In genomic region chr4:23763559-23763958, GRCh38 we compare ENCODE assay signal across 23 cellular contexts.
DNase-seq lines count a peak whose midpoint lies in the region; ATAC-seq, FAIRE-seq and TF ChIP-seq lines count a peak whose summit lies in the region.
"Had no signal": no experiment of that assay in that cellular context is flagged by ENCODE, and none has a peak within 500 bp of the region (broad histone marks: within the 10 kb centered on the region; RNA-seq: fewer than 3 reads in every experiment).

No MANE protein-coding gene starts in this region.

- H3K27ac ChIP-seq in right lobe of liver (no peak overlapping the region), small intestine (ENCODE audit: low read depth in 1 of 2, low read length in 1 of 2) (peak overlapping the region in 1 of 2 donors; percentile 65), H9 (ENCODE audit: insufficient read length, low read depth, low read length) (no peak overlapping the region), left ventricle myocardium inferior (replicated peaks) (no peak overlapping the region)
- H3K27ac ChIP-seq: HL-60 had no signal

- 40% methylated on average over 3 of the region's 3 CpGs for WGBS in right lobe of liver (ENCODE audit: insufficient coverage, low coverage, low lambda C conversion rate, missing lambda C conversion rate)
- 24 to 40% (median 24%) methylated on average over 3 of the region's 3 CpGs for WGBS in small intestine, 3 donors
- no CpG with 5 or more reads among the region's 3 CpGs for WGBS in H9 (ENCODE audit: extremely low coverage, insufficient read length, low lambda C conversion rate)

- H2AFZ ChIP-seq in H9 (ENCODE audit: low read length): no peak overlapping the region
- H2AFZ ChIP-seq: GM23338 had no signal

- no peak overlapping the region for H2AK5ac ChIP-seq in H9 (ENCODE audit: insufficient read length, low read length)

- H4K8ac ChIP-seq in H9 (replicated peaks; ENCODE audit: insufficient read length, low read depth, low read length): no peak overlapping the region

- H3K27me3 ChIP-seq in right lobe of liver (no peaks in the 10 kb centered on the region), small intestine (ENCODE audit: control insufficient read depth in 2 of 2, insufficient read depth in 2 of 2, low read length in 2 of 2) (no peaks in the 10 kb centered on the region), H9 (ENCODE audit: insufficient read depth, low read length) (no peaks in the 10 kb centered on the region), left ventricle myocardium inferior (ENCODE audit: low read depth) (no peaks in the 10 kb centered on the region)
- H3K27me3 ChIP-seq: BE2C had no signal

- H3K9me3 ChIP-seq in right lobe of liver (no peaks in the 10 kb centered on the region), small intestine (ENCODE audit: control insufficient read depth, low read depth) (no peaks in the 10 kb centered on the region), H9 (ENCODE audit: control insufficient read depth, low read depth, low read length) (no peaks in the 10 kb centered on the region), left ventricle myocardium inferior (replicated peaks) (no peaks in the 10 kb centered on the region)
- H3K9me3 ChIP-seq: BE2C, Caco-2 had no signal

- 0 out of 5 replicates have a peak, but pooled peaks cover 0 to 3% of the 10 kb centered on the region in 2 experiments for H3K9me3 Mint-ChIP-seq in H9
- H3K9me3 Mint-ChIP-seq in activated CD4-positive, alpha-beta T cell treated with anti-CD3 and anti-CD28 coated beads, Interleukin-2, amount 10 ng/mL, durations not matched to agents 7 days and 5 days: no peaks in the 10 kb centered on the region
- H3K9me3 Mint-ChIP-seq: GM23338 had no signal

- no peak overlapping the region for H3T11ph ChIP-seq in H9 (ENCODE audit: low read length)

- no peaks in the 10 kb centered on the region for H3K23me2 ChIP-seq in H9 (ENCODE audit: insufficient read length, low read depth, low read length, poor library complexity, severe bottlenecking)

- H3K9ac ChIP-seq in H9 (ENCODE audit: extremely low read depth, insufficient read length, low read length): no peak overlapping the region

- H3K4me1 ChIP-seq in right lobe of liver (peaks cover 0 to 38% (median 8%) of the 10 kb centered on the region in 4 donors), small intestine (ENCODE audit: control insufficient read depth in 2 of 2, insufficient read depth in 1 of 2, low read depth in 1 of 2, low read length in 1 of 2) (peaks cover 0 to 2% of the 10 kb centered on the region in 2 donors), H9 (ENCODE audit: insufficient read depth, low read length) (no peaks in the 10 kb centered on the region; the same call in 1 of the 2 replicates), left ventricle myocardium inferior (no peaks in the 10 kb centered on the region)
- H3K4me1 ChIP-seq: BE2C, Caco-2 had no signal

- peaks cover 5 to 7% of the 10 kb centered on the region in 2 experiments; a peak in 2 of 4 replicates for H3K4me1 Mint-ChIP-seq in H9
- H3K4me1 Mint-ChIP-seq in activated CD4-positive, alpha-beta T cell treated with anti-CD3 and anti-CD28 coated beads, Interleukin-2, amount 10 ng/mL, durations not matched to agents 7 days and 5 days: no peaks in the 10 kb centered on the region

- CTCF ChIA-PET in activated CD4-positive, alpha-beta T cell treated with anti-CD3 and anti-CD28 coated beads, Interleukin-2, amount 10 ng/mL, durations not matched to agents 7 days and 5 days (lab: Charles Lee): no interaction called here

- intact Hi-C loops in left colon (cut with DNase I, micrococcal nuclease) (no loop called here), right lobe of liver (cut with DNase I) (no loop called here), left ventricle myocardium inferior (cut with micrococcal nuclease) (no loop called here)

- no peaks in the 10 kb centered on the region for H3K79me2 ChIP-seq in H9 (ENCODE audit: insufficient read depth, low read length)

- POLR2A ChIA-PET in activated CD4-positive, alpha-beta T cell treated with anti-CD3 and anti-CD28 coated beads, Interleukin-2, amount 10 ng/mL, durations not matched to agents 7 days and 5 days (lab: Charles Lee): no interaction called here

- H2BK5ac ChIP-seq in H9 (ENCODE audit: insufficient read length, low read length): no peak overlapping the region

- H3K27ac Mint-ChIP-seq in H9: no peak overlapping the region
- H3K27ac Mint-ChIP-seq in activated CD4-positive, alpha-beta T cell treated with anti-CD3 and anti-CD28 coated beads, Interleukin-2, amount 10 ng/mL, durations not matched to agents 7 days and 5 days: no peak overlapping the region
- H3K27ac Mint-ChIP-seq: CD4-positive, alpha-beta T cell; GM23338; HFFc6 had no signal

- H3K4me2 ChIP-seq in H9 (ENCODE audit: insufficient read depth, insufficient read length, low read length): no peak overlapping the region
- H3K4me2 ChIP-seq: GM23338 had no signal

- no peak overlapping the region for H2BK120ac ChIP-seq in H9 (ENCODE audit: low read depth, low read length, poor library complexity, severe bottlenecking)

- H3K36me3 Mint-ChIP-seq in H9 (ENCODE audit: insufficient read depth in 1 of 3, low read depth in 3 of 3): no peaks in the 10 kb centered on the region
- H3K36me3 Mint-ChIP-seq in activated CD4-positive, alpha-beta T cell treated with anti-CD3 and anti-CD28 coated beads, Interleukin-2, amount 10 ng/mL, durations not matched to agents 7 days and 5 days (ENCODE audit: low read depth): no peaks in the 10 kb centered on the region

- ATAC-seq in left colon: peak; percentile 84
- peak; percentile 90 to 92 (median 91) for ATAC-seq in right lobe of liver
- ATAC-seq: GM23338, HCT116 had no signal

- no peak overlapping the region for H3K18ac ChIP-seq in H9 (ENCODE audit: insufficient read length, low read depth, low read length)

- TF ChIP-seq CTCF in right lobe of liver (IDR thresholded peaks at IDR 0.05) (no peak), H9 (conservative IDR thresholded peaks at IDR 0.05) (no peak), left ventricle myocardium inferior (IDR thresholded peaks at IDR 0.05; ENCODE audit: borderline replicate concordance) (no peak)

- H2BK15ac ChIP-seq in H9 (ENCODE audit: low read depth, low read length): no peak overlapping the region

- no peak overlapping the region for H4K91ac ChIP-seq in H9 (ENCODE audit: insufficient read length, low read depth, low read length)

- no peaks in the 10 kb centered on the region for H4K20me1 ChIP-seq in H9 (ENCODE audit: control insufficient read depth, insufficient read depth, insufficient read length)

- no peak overlapping the region for H3K56ac ChIP-seq in H9 (ENCODE audit: insufficient read length, low read depth, low read length)

- no peak overlapping the region for H3K14ac ChIP-seq in H9 (ENCODE audit: insufficient read depth, low read length)

- H3K4ac ChIP-seq in H9 (ENCODE audit: low read depth, low read length): no peak overlapping the region

- no peak overlapping the region for H2BK12ac ChIP-seq in H9 (ENCODE audit: insufficient read length, low read depth, low read length)

- H3K4me3 ChIP-seq in right lobe of liver (no peak overlapping the region), small intestine (ENCODE audit: low read depth in 1 of 2, low read length in 2 of 2) (no peak overlapping the region), left ventricle myocardium inferior (no peak overlapping the region)
- H3K4me3 ChIP-seq: GM23338 had no signal

- H3K27me3 Mint-ChIP-seq in H9 (ENCODE audit: low read depth): no peaks in the 10 kb centered on the region
- H3K27me3 Mint-ChIP-seq in activated CD4-positive, alpha-beta T cell treated with anti-CD3 and anti-CD28 coated beads, Interleukin-2, amount 10 ng/mL, durations not matched to agents 7 days and 5 days: no peaks in the 10 kb centered on the region
- H3K27me3 Mint-ChIP-seq: CD4-positive, alpha-beta T cell had no signal

- H4K5ac ChIP-seq in H9 (ENCODE audit: insufficient read length, low read depth, low read length): no peak overlapping the region

- no peaks in the 10 kb centered on the region for H3K79me1 ChIP-seq in H9 (ENCODE audit: insufficient read depth, low read depth, low read length, poor library complexity, severe bottlenecking)

- no peaks in the 10 kb centered on the region for H3K36me3 ChIP-seq in right lobe of liver
- H3K36me3 ChIP-seq in small intestine (ENCODE audit: control insufficient read depth in 2 of 2, insufficient read depth in 2 of 2, low read length in 2 of 2): no peaks in the 10 kb centered on the region
- H3K36me3 ChIP-seq in left ventricle myocardium inferior: no peaks in the 10 kb centered on the region
- H3K36me3 ChIP-seq: BE2C had no signal

- no peak overlapping the region for H3K4me3 Mint-ChIP-seq in H9
- H3K4me3 Mint-ChIP-seq in activated CD4-positive, alpha-beta T cell treated with anti-CD3 and anti-CD28 coated beads, Interleukin-2, amount 10 ng/mL, durations not matched to agents 7 days and 5 days: no peak overlapping the region
- H3K4me3 Mint-ChIP-seq: CD4-positive, alpha-beta T cell; GM23338; HFFc6 had no signal

- DNase-seq in left colon: no peak
- DNase-seq in right lobe of liver: peak in 2 of 3 donors; percentile 54 to 60
- peak; percentile 92 for DNase-seq in small intestine
- no peak for DNase-seq in H9
- DNase-seq in left ventricle myocardium inferior: no peak
- DNase-seq in activated CD4-positive, alpha-beta T cell treated with anti-CD3 and anti-CD28 coated beads, Interleukin-2, amount 10 ng/mL, durations not matched to agents 7 days and 5 days: no peak
- DNase-seq: ACHN; BE2C; C1 segment of cervical spinal cord; Caco-2; CD4-positive, alpha-beta T cell; DMS153; DMS79; GDM1; HFFc6; IMR-90 had no signal

- FAIRE-seq in small intestine (lab: Jason Lieb, UNC): no peak
- FAIRE-seq: A204.1, GM12892, GM18507, H54 had no signal

- no peak overlapping the region for H3K23ac ChIP-seq in H9 (ENCODE audit: insufficient read length, low read depth, low read length)

- no peak for TF ChIP-seq POLR2A in right lobe of liver (IDR thresholded peaks at IDR 0.05)

- H2BK20ac ChIP-seq in H9 (ENCODE audit: low read depth, low read length, poor library complexity, severe bottlenecking): no peak overlapping the region

Comparison
In these comparisons a context has a peak if more than half of its experiments do, and no peak if none do; other contexts are left out.
1. DNase-seq: peak in right lobe of liver (2 of 3) and small intestine (single experiment); none in left colon (0 of 2), H9 (single experiment), left ventricle myocardium inferior (single experiment) and activated CD4-positive, alpha-beta T cell treated with anti-CD3 and anti-CD28 coated beads, Interleukin-2, amount 10 ng/mL, durations not matched to agents 7 days and 5 days (single experiment).